Comparison of ENCODE assay signal across 15 cellular contexts in genomic region chr12:68367903-68368302, GRCh38. TPM values are rescaled to one million over a fixed set of nuclear protein-coding genes. Genes with fewer than 3 reads are reported as not detected.
DNase-seq lines count a peak whose midpoint lies in the region; ATAC-seq and TF ChIP-seq lines count a peak whose summit lies in the region.
"Had no signal": no experiment of that assay in that cellular context is flagged by ENCODE, and none has a peak within 500 bp of the region (broad histone marks: within the 10 kb centered on the region; RNA-seq: fewer than 3 reads in every experiment).

No MANE protein-coding gene starts in this region.

- H3K4me1 Mint-ChIP-seq in CD4-positive, CD25-positive, alpha-beta regulatory T cell: peaks cover 33 to 82% (median 57%) of the 10 kb centered on the region in 4 donors
- peaks cover 85 to 96% of the 10 kb centered on the region in 2 donors for H3K4me1 Mint-ChIP-seq in immature natural killer cell

- TF ChIP-seq CTCF in AG10803 (conservative IDR thresholded peaks at IDR 0.05; ENCODE audit: low read length): no peak

- no peaks in the 10 kb centered on the region for H3K9me3 ChIP-seq in CD4-positive, CD25-positive, alpha-beta regulatory T cell (ENCODE audit: control insufficient read depth in 2 of 2, low read length in 2 of 2)
- H3K9me3 ChIP-seq: Caco-2, sigmoid colon, suprapubic skin had no signal

- no peak overlapping the region for H3K4me3 ChIP-seq in AG10803 (ENCODE audit: low read length)
- no peak overlapping the region for H3K4me3 ChIP-seq in CD4-positive, CD25-positive, alpha-beta regulatory T cell (ENCODE audit: low read depth, low read length)
- H3K4me3 ChIP-seq: sigmoid colon, suprapubic skin had no signal

- H3K27me3 ChIP-seq in CD4-positive, CD25-positive, alpha-beta regulatory T cell (ENCODE audit: control insufficient read depth, insufficient read depth, low read length): no peaks in the 10 kb centered on the region
- H3K27me3 ChIP-seq: foreskin keratinocyte, sigmoid colon, suprapubic skin had no signal

- peak overlapping the region in 2 of 3 donors; percentile 75 to 93 for H3K27ac Mint-ChIP-seq in CD4-positive, CD25-positive, alpha-beta regulatory T cell
- peak overlapping the region; percentile 92 to 99 (median 96) for H3K27ac Mint-ChIP-seq in immature natural killer cell
- H3K27ac Mint-ChIP-seq: nephron had no signal

- ATAC-seq in CD4-positive, CD25-positive, alpha-beta regulatory T cell (ENCODE audit: low read depth in 2 of 2): no peak
- ATAC-seq: foreskin keratinocyte had no signal

- H3K27me3 Mint-ChIP-seq in CD4-positive, CD25-positive, alpha-beta regulatory T cell: no peaks in the 10 kb centered on the region
- peaks cover 8 to 15% (median 12%) of the 10 kb centered on the region in 3 donors for H3K27me3 Mint-ChIP-seq in immature natural killer cell (ENCODE audit: low read depth in 3 of 3)

- DNase-seq in AG10803 (ENCODE audit: low read depth) (peak; percentile 57), RPMI7951 (ENCODE audit: low read depth) (peak; percentile 14), immature natural killer cell (peak; percentile 61 to 72 (median 65)), NCI-H2029 treated with DMSO at 0.1 percent for 48 hours (lab: John Stamatoyannopoulos, UW) (no peak), foreskin melanocyte (no peak), superior temporal gyrus (ENCODE audit: extremely low spot score) (no peak)
- peak in 1 of 3 donors; percentile 22 for DNase-seq in CD4-positive, CD25-positive, alpha-beta regulatory T cell
- DNase-seq: Caco-2, cortex of kidney, foreskin keratinocyte, NCI-H226, sigmoid colon, T1000 had no signal

- H3K4me1 ChIP-seq in CD4-positive, CD25-positive, alpha-beta regulatory T cell (ENCODE audit: control insufficient read depth, insufficient read depth, low read length, poor library complexity, severe bottlenecking): peaks cover 57% of the 10 kb centered on the region

- peak overlapping the region in 1 of 4 donors; percentile 78 for H3K4me3 Mint-ChIP-seq in CD4-positive, CD25-positive, alpha-beta regulatory T cell
- H3K4me3 Mint-ChIP-seq in immature natural killer cell: peak overlapping the region; percentile 41 to 84 (median 77)
- H3K4me3 Mint-ChIP-seq: nephron had no signal

- no peaks in the 10 kb centered on the region for H3K36me3 Mint-ChIP-seq in CD4-positive, CD25-positive, alpha-beta regulatory T cell
- H3K36me3 Mint-ChIP-seq in immature natural killer cell: peaks cover 4 to 10% (median 4%) of the 10 kb centered on the region in 3 donors

- no peaks in the 10 kb centered on the region for H3K36me3 ChIP-seq in CD4-positive, CD25-positive, alpha-beta regulatory T cell (ENCODE audit: control insufficient read depth, insufficient read depth, low read length)
- H3K36me3 ChIP-seq: sigmoid colon, suprapubic skin had no signal

- H3K27ac ChIP-seq in CD4-positive, CD25-positive, alpha-beta regulatory T cell (ENCODE audit: insufficient read depth, low read length, poor library complexity, severe bottlenecking): no peak overlapping the region
- H3K27ac ChIP-seq: foreskin keratinocyte, suprapubic skin had no signal

- peaks cover 0 to 3% (median 0%) of the 10 kb centered on the region in 7 donors for H3K9me3 Mint-ChIP-seq in CD4-positive, CD25-positive, alpha-beta regulatory T cell
- peaks cover 0 to 1% (median 0%) of the 10 kb centered on the region in 6 donors for H3K9me3 Mint-ChIP-seq in immature natural killer cell
- H3K9me3 Mint-ChIP-seq: nephron had no signal

RNA-seq across cellular contexts. Expression of gene MDM1, which starts 35.7 kb away (rescaled TPM):
- total RNA-seq in CD4-positive, CD25-positive, alpha-beta regulatory T cell: 21.2 TPM
- 10 to 100 TPM; 13.4 to 21.1 (median 15.5) TPM for polyA plus RNA-seq in CD4-positive, CD25-positive, alpha-beta regulatory T cell
- 7.7 and 8.7 TPM in 2 replicates for total RNA-seq in RPMI7951 (2014; rRNA removed; shearing (Covaris generic))
- 10 to 100 TPM; 13.6 to 19.8 (median 17.3) TPM for polyA plus RNA-seq in immature natural killer cell

Comparison
In these comparisons a context has a peak if more than half of its experiments do, and no peak if none do; other contexts are left out.
1. DNase-seq: peak in AG10803 (single experiment), RPMI7951 (single experiment) and immature natural killer cell (3 of 3); none in NCI-H2029 treated with DMSO at 0.1 percent for 48 hours (single experiment), foreskin melanocyte (single experiment) and superior temporal gyrus (single experiment).